In genomic region chr11:131598305-131598704, GRCh38 we compare ENCODE assay signal across 29 cellular contexts.
"Had no signal": no experiment of that assay in that cellular context is flagged by ENCODE, and none has a peak within 500 bp of the region (broad histone marks: within the 10 kb centered on the region; RNA-seq: fewer than 3 reads in every experiment).

No MANE protein-coding gene starts in this region.

- ATAC-seq: activated CD4-positive, CD25-positive, alpha-beta regulatory T cell treated with anti-CD3 and anti-CD28 coated beads, Interleukin-2, amount 50 U/mL, for 24 hours; esophagus mucosa; heart left ventricle; left lung; lower lobe of right lung; natural killer cell; stimulated activated naive B cell treated with anti-CD40 and anti-IgM and Interleukin-4, amounts not matched to agents 10 μg/mL and 1 μg/mL and 100 μg/mL, for 72 hours had no signal

- H3K27me3 ChIP-seq: adrenal gland, ascending aorta, colonic mucosa, heart left ventricle, neutrophil, testis, transverse colon had no signal

- H3K36me3 ChIP-seq: adrenal gland, ascending aorta, colonic mucosa, heart left ventricle, left lung, lower lobe of right lung, neutrophil, prostate gland, stomach, transverse colon had no signal

- DNase-seq: activated CD4-positive, alpha-beta memory T cell treated with anti-CD3 and anti-CD28 coated beads for 36 hours; activated CD4-positive, alpha-beta T cell treated with anti-CD3 and anti-CD28 coated beads for 48 hours; activated CD8-positive, alpha-beta memory T cell treated with anti-CD3 and anti-CD28 coated beads, Interleukin-2, amount 50 U/mL, for 4 hours; activated effector memory CD4-positive, alpha-beta T cell treated with anti-CD3 and anti-CD28 coated beads, Interleukin-2, amount 50 U/mL, for 16 hours; activated naive CD4-positive, alpha-beta T cell treated with anti-CD3 and anti-CD28 coated beads for 36 hours; activated naive CD8-positive, alpha-beta T cell treated with anti-CD3 and anti-CD28 coated beads for 36 hours; activated T-cell treated with anti-CD3 and anti-CD28 coated beads, Interleukin-2, amount 50 U/mL, for 1 hour; adrenal gland; colonic mucosa; foreskin fibroblast; heart left ventricle; kidney glomerular epithelial cell; left lung; lower lobe of right lung; mesendoderm; natural killer cell; stimulated activated CD4-positive, alpha-beta T cell treated with anti-CD3 and anti-CD28 coated beads, Interleukin-15, amount 100 ng/mL, for 24 hours; stimulated activated CD4-positive, alpha-beta T cell treated with anti-CD3 and anti-CD28 coated beads, Interleukin-2, amount 100 ng/mL, for 24 hours; stimulated activated naive B cell treated with anti-CD40 and anti-IgM and Interleukin-4, amounts not matched to agents 10 μg/mL and 1 μg/mL and 100 μg/mL, for 72 hours; stomach; T-helper 9 cell; testis; transverse colon had no signal

- H3K27ac ChIP-seq: adrenal gland, ascending aorta, colonic mucosa, heart left ventricle, left lung, lower lobe of right lung, neutrophil, prostate gland, stomach, testis, transverse colon, VCaP had no signal

- H3K4me3 ChIP-seq: adrenal gland, ascending aorta, colonic mucosa, heart left ventricle, left lung, lower lobe of right lung, prostate gland, stomach, testis, transverse colon had no signal
